ENCODE assay signal across 1 cellular context in genomic region chr2:173448938-173449471, GRCh38.
TF ChIP-seq lines count a peak whose summit lies in the region.

No MANE protein-coding gene starts in this region.

TF ChIP-seq in K562, 482 proteins besides CTCF, POLR2A, EP300 and RAD21 (continued from another document):
- TF ChIP-seq ZBTB40 (IDR thresholded peaks at IDR 0.05) (peak; percentile 69), ZBTB40 (CRISPR knock-in tag; IDR thresholded peaks at IDR 0.05) (no peak), TFE3 (CRISPR knock-in tag; IDR thresholded peaks at IDR 0.05) (no peak), TGIF2 (CRISPR knock-in tag; IDR thresholded peaks at IDR 0.05) (no peak), RBFOX2 (IDR thresholded peaks at IDR 0.05; ENCODE audit: low read depth, low read length) (0 out of 2 replicates have a peak, but pooled peaks have one; percentile 23), DMBX1 (CRISPR knock-in tag; IDR thresholded peaks at IDR 0.05; ENCODE audit: borderline replicate concordance) (peak; percentile 36; the same call in 1 of the 2 replicates), GABPA (tag; conservative IDR thresholded peaks at IDR 0.05; ENCODE audit: low read depth) (peak; percentile 73), ZFP36 (IDR thresholded peaks at IDR 0.05; ENCODE audit: low read depth, low read length, partially characterized antibody) (peak; percentile 5), CXXC5 (CRISPR knock-in tag; IDR thresholded peaks at IDR 0.05) (peak; percentile 67), EHMT2 (IDR thresholded peaks at IDR 0.05) (peak; percentile 90), SNIP1 (IDR thresholded peaks at IDR 0.05; ENCODE audit: low read depth) (no peak), ZMIZ1 (IDR thresholded peaks at IDR 0.05; ENCODE audit: low read depth in 2 of 2, low read length in 2 of 2) (no peak), NFIC (IDR thresholded peaks at IDR 0.05) (0 out of 2 replicates have a peak, but pooled peaks have one; percentile 11), ZNF184 (CRISPR knock-in tag; IDR thresholded peaks at IDR 0.05) (no peak), CC2D1A (IDR thresholded peaks at IDR 0.05) (peak; percentile 73), CBX3 (IDR thresholded peaks at IDR 0.05; ENCODE audit: borderline replicate concordance in 1 of 2, low read length in 2 of 2) (peak in 1 of 2 experiments; percentile 56; a peak in 1 of 3 replicates), MNT (conservative IDR thresholded peaks at IDR 0.05) (no peak), ATF3 (IDR thresholded peaks at IDR 0.05) (no peak), ATF3 (CRISPR knock-in tag; conservative IDR thresholded peaks at IDR 0.05) (no peak), BMI1 (IDR thresholded peaks at IDR 0.05; ENCODE audit: low read length) (0 out of 2 replicates have a peak, but pooled peaks have one; percentile 16), JUND (IDR thresholded peaks at IDR 0.05; ENCODE audit: borderline replicate concordance, low read depth, low read length) (peak; percentile 14; the same call in 1 of the 2 replicates), JUND (tag; IDR thresholded peaks at IDR 0.05; ENCODE audit: borderline replicate concordance, low read depth, low read length) (no peak), DEAF1 (CRISPR knock-in tag; IDR thresholded peaks at IDR 0.05) (peak; percentile 39; the same call in 1 of the 2 replicates), ZNF274 (IDR thresholded peaks at IDR 0.05; ENCODE audit: borderline replicate concordance, low read depth, low read length) (no peak), ATF1 (CRISPR knock-in tag; IDR thresholded peaks at IDR 0.05) (no peak), ATF1 (tag; IDR thresholded peaks at IDR 0.05) (no peak)
